8 cellular contexts compared by ENCODE assay signal in genomic region chr7:152433721-152434501, GRCh38. TPM values are rescaled to one million over a fixed set of nuclear protein-coding genes. Genes with fewer than 3 reads are reported as not detected.
DNase-seq lines count a peak whose midpoint lies in the region; ATAC-seq and TF ChIP-seq lines count a peak whose summit lies in the region.
"Not testable (repeated sequence)": the region's sequence is repeated elsewhere in the genome, so short reads cannot be mapped to it uniquely, and the experiment has no call there.

No MANE protein-coding gene starts in this region.

- peak overlapping the region; percentile 97 for H3K9ac ChIP-seq in BLaER1

- 0 out of 2 replicates have a peak overlapping the region, but pooled peaks have one; percentile 8 for H3K27ac ChIP-seq in BLaER1

- not testable (repeated sequence) for H3K27me3 ChIP-seq in BLaER1

- H3K27ac Mint-ChIP-seq in activated B cell treated with CpG ODN at 0.5 μM for 24 hours = peak overlapping the region; percentile 96
- peak overlapping the region; percentile 96 for H3K27ac Mint-ChIP-seq in nephron progenitor cell

- not testable (repeated sequence) for H3K36me3 ChIP-seq in BLaER1

- peaks cover 50% of the 10 kb centered on the region for H3K4me1 Mint-ChIP-seq in activated B cell treated with CpG ODN at 0.5 μM for 24 hours
- H3K4me1 Mint-ChIP-seq in nephron progenitor cell = peaks cover 54% of the 10 kb centered on the region

- not testable (repeated sequence) for H3K9me3 Mint-ChIP-seq in activated B cell treated with CpG ODN at 0.5 μM for 24 hours, nephron progenitor cell

- peak; percentile 35 for DNase-seq in HT1080 (ENCODE audit: low read depth)
- peak; percentile 50 for DNase-seq in activated B cell treated with CpG ODN at 0.5 μM for 24 hours
- DNase-seq in astrocyte of the cerebellum (ENCODE audit: low read depth); nephron progenitor cell: not testable (repeated sequence)
- peak; percentile 78 for DNase-seq in Right ventricle myocardium superior
- peak; percentile 37 to 44 for DNase-seq in stimulated activated CD8-positive, alpha-beta memory T cell treated with anti-CD3 and anti-CD28 coated beads, Interleukin-15, amount 100 ng/mL, for 48 hours (ENCODE audit: low read depth in 2 of 2)

- not testable (repeated sequence) for H3K36me3 Mint-ChIP-seq in activated B cell treated with CpG ODN at 0.5 μM for 24 hours (ENCODE audit: low read depth); nephron progenitor cell (ENCODE audit: low read depth)

- not testable (repeated sequence) for TF ChIP-seq CTCF in activated B cell treated with CpG ODN at 0.5 μM for 24 hours (IDR thresholded peaks at IDR 0.05); astrocyte of the cerebellum (IDR thresholded peaks at IDR 0.05; ENCODE audit: low read depth, low read length, missing control alignments); nephron progenitor cell (IDR thresholded peaks at IDR 0.05)

- H3K4me3 Mint-ChIP-seq in activated B cell treated with CpG ODN at 0.5 μM for 24 hours (peak overlapping the region; percentile 91), nephron progenitor cell (peak overlapping the region; percentile 91)

- POLR2A ChIA-PET in activated B cell treated with CpG ODN at 0.5 μM for 24 hours (lab: Charles Lee) = interaction anchor here (0.6 to 2.5 kb wide), 6 partner anchors 9 to 120 kb away, joined by 3 to 26 read pairs (median 4); no protein-coding TSS in a partner anchor

- CTCF ChIA-PET in activated B cell treated with CpG ODN at 0.5 μM for 24 hours (lab: Charles Lee) = interaction anchor here (1.0 to 2.3 kb wide), 5 partner anchors 9 to 273 kb away, joined by 3 to 11 read pairs (median 3); no protein-coding TSS in a partner anchor

- H3K27me3 Mint-ChIP-seq in activated B cell treated with CpG ODN at 0.5 μM for 24 hours = not testable (repeated sequence)
- peaks cover 15% of the 10 kb centered on the region for H3K27me3 Mint-ChIP-seq in nephron progenitor cell (ENCODE audit: low read depth, poor library complexity)

- ATAC-seq in GM21447 (IDR thresholded peaks at IDR 0.05; ENCODE audit: unreplicated experiment) (peak; percentile 36), activated B cell treated with CpG ODN at 0.5 μM for 24 hours (ENCODE audit: low read depth) (peak; percentile 0), Right ventricle myocardium superior (ENCODE audit: poor library complexity) (peak; percentile 40)

- H3K4me1 ChIP-seq in BLaER1 = peaks cover 38% of the 10 kb centered on the region

- intact Hi-C loops in activated B cell treated with CpG ODN at 0.5 μM for 24 hours (cut with micrococcal nuclease) = loop anchor here (2.0 kb wide), 2 partner anchors 13 to 97 kb away; no protein-coding TSS in a partner anchor
- intact Hi-C loops in Right ventricle myocardium superior (cut with DNase I) = not testable (repeated sequence)

- not testable (repeated sequence) for H3K9me3 ChIP-seq in BLaER1

- in situ Hi-C loops in astrocyte of the cerebellum (cut with HindIII; ENCODE audit: low sequenced_read_pairs) = not testable (repeated sequence)

- H3K4me3 ChIP-seq in BLaER1 (peak overlapping the region; percentile 86), astrocyte of the cerebellum (ENCODE audit: low read depth, low read length) (peak overlapping the region; percentile 65)

- peak overlapping the region; percentile 93 for H3K4me2 ChIP-seq in BLaER1

- H4K20me1 ChIP-seq in BLaER1 = peaks cover 62% of the 10 kb centered on the region

RNA-seq across cellular contexts. Expression of gene KMT2C, which starts 1.9 kb away (rescaled TPM):
- total RNA-seq in HT1080 (2014; rRNA removed; shearing (Covaris generic)) = 7.5 and 11.3 TPM in 2 replicates
- 6.1 and 8.8 TPM in 2 replicates for polyA plus RNA-seq in HT1080 (2015; cell fraction: cytosol; rRNA removed)
- 23.9 and 24.9 TPM in 2 replicates for polyA plus RNA-seq in HT1080 (2015; cell fraction: nucleus; rRNA removed)
- 98.7 and 112 TPM in 2 replicates for total RNA-seq in activated B cell treated with CpG ODN at 0.5 μM for 24 hours
- total RNA-seq in Right ventricle myocardium superior = 34.8 TPM
